18 cellular contexts compared by ENCODE assay signal in the genomic region with DNA sequence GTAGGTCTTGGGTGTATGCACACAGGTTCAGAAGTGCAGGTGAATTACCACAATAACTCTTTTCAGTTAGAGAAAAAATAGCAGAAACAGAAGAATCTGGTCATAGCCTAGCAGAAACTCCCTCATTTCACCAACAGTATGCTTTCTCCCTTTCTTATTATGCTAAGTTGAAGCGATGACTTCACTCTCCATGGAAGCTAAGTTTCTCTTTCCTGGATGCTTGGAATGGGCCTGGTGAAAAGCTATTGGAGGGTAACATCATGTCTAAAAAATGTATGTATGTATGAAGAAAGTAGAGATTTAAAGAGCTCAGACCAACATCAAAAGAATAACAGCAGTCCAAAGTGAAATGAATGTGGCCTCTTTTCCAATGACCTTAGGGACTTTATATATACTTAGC.
A peak's percentile ranks its signal among the peaks of the same experiment; 100 is the strongest.
DNase-seq lines count a peak whose midpoint lies in the region; TF ChIP-seq lines count a peak whose summit lies in the region.
"Had no signal": no experiment of that assay in that cellular context is flagged by ENCODE, and none has a peak within 500 bp of the region (broad histone marks: within the 10 kb centered on the region; RNA-seq: fewer than 3 reads in every experiment).

No MANE protein-coding gene starts in this region.

- H3K27ac ChIP-seq in brain microvascular endothelial cell (no peak overlapping the region), mesendoderm (ENCODE audit: low read depth, low read length) (no peak overlapping the region), trophoblast cell (ENCODE audit: low read depth, low read length) (no peak overlapping the region)
- H3K27ac ChIP-seq: BLaER1, HL-60, Peyer's patch had no signal

- H3K4me1 ChIP-seq in mesendoderm (ENCODE audit: control insufficient read depth, low read depth, low read length) (no peaks in the 10 kb centered on the region), trophoblast cell (ENCODE audit: control insufficient read depth in 1 of 2, insufficient read depth in 2 of 2, low read length in 2 of 2) (no peaks in the 10 kb centered on the region)
- H3K4me1 ChIP-seq: Peyer's patch had no signal

- no peak overlapping the region for H3K27ac Mint-ChIP-seq in activated T-helper 2 cell treated with anti-CD3 and anti-CD28 coated beads, Interferon-gamma antibody, Interleukin-2, Interleukin-4, amounts not matched to agents 10 μg/mL and 5 μg/mL and 100 μg/mL, durations not matched to agents 14 hours and 24 hours and 36 hours
- H3K27ac Mint-ChIP-seq: CD8-positive, alpha-beta T cell had no signal

- H3K18ac ChIP-seq in mesendoderm (ENCODE audit: low read length) (no peak overlapping the region), trophoblast cell (ENCODE audit: low read length) (no peak overlapping the region)

- no peaks in the 10 kb centered on the region for H3K27me3 ChIP-seq in brain microvascular endothelial cell (replicated peaks)
- H3K27me3 ChIP-seq in mesendoderm (ENCODE audit: insufficient read depth, low read length, poor library complexity) = no peaks in the 10 kb centered on the region
- no peaks in the 10 kb centered on the region for H3K27me3 ChIP-seq in trophoblast cell (ENCODE audit: insufficient read depth, low read length)
- H3K27me3 ChIP-seq: BLaER1, Peyer's patch had no signal

- H3K23ac ChIP-seq in mesendoderm (ENCODE audit: low read length) (no peak overlapping the region), trophoblast cell (ENCODE audit: low read length) (no peak overlapping the region)

- H3K4me3 ChIP-seq in brain microvascular endothelial cell (ENCODE audit: low read depth, low read length) = no peak overlapping the region
- H3K4me3 ChIP-seq in mesendoderm (ENCODE audit: low read length) = no peak overlapping the region
- H3K4me3 ChIP-seq in trophoblast cell (ENCODE audit: low read depth, low read length) = no peak overlapping the region
- H3K4me3 ChIP-seq: BLaER1, Peyer's patch had no signal

- no peaks in the 10 kb centered on the region for H3K9me3 Mint-ChIP-seq in activated T-helper 2 cell treated with anti-CD3 and anti-CD28 coated beads, Interferon-gamma antibody, Interleukin-2, Interleukin-4, amounts not matched to agents 10 μg/mL and 5 μg/mL and 100 μg/mL, durations not matched to agents 14 hours and 24 hours and 36 hours
- H3K9me3 Mint-ChIP-seq: CD8-positive, alpha-beta T cell had no signal

- no peak overlapping the region for H4K5ac ChIP-seq in mesendoderm (ENCODE audit: low read length)

- H3K4ac ChIP-seq in mesendoderm (ENCODE audit: low read depth, low read length) (no peak overlapping the region), trophoblast cell (ENCODE audit: low read depth, low read length) (no peak overlapping the region)

- H3K4me2 ChIP-seq in mesendoderm (ENCODE audit: low read length) (no peak overlapping the region), trophoblast cell (ENCODE audit: low read length) (no peak overlapping the region)
- H3K4me2 ChIP-seq: BLaER1 had no signal

- H3K36me3 Mint-ChIP-seq in activated T-helper 2 cell treated with anti-CD3 and anti-CD28 coated beads, Interferon-gamma antibody, Interleukin-2, Interleukin-4, amounts not matched to agents 10 μg/mL and 5 μg/mL and 100 μg/mL, durations not matched to agents 14 hours and 24 hours and 36 hours (ENCODE audit: low read depth) = no peaks in the 10 kb centered on the region
- H3K36me3 Mint-ChIP-seq: CD8-positive, alpha-beta T cell had no signal

- no peak overlapping the region for H3K4me3 Mint-ChIP-seq in activated T-helper 2 cell treated with anti-CD3 and anti-CD28 coated beads, Interferon-gamma antibody, Interleukin-2, Interleukin-4, amounts not matched to agents 10 μg/mL and 5 μg/mL and 100 μg/mL, durations not matched to agents 14 hours and 24 hours and 36 hours (ENCODE audit: low read depth)
- H3K4me3 Mint-ChIP-seq: CD8-positive, alpha-beta T cell had no signal

- no peaks in the 10 kb centered on the region for H3K27me3 Mint-ChIP-seq in activated T-helper 2 cell treated with anti-CD3 and anti-CD28 coated beads, Interferon-gamma antibody, Interleukin-2, Interleukin-4, amounts not matched to agents 10 μg/mL and 5 μg/mL and 100 μg/mL, durations not matched to agents 14 hours and 24 hours and 36 hours (ENCODE audit: low read depth)

- no CpG with 5 or more reads among the region's 1 CpG for WGBS in mesendoderm (ENCODE audit: extremely low coverage, insufficient coverage, low lambda C conversion rate)
- WGBS in trophoblast cell (ENCODE audit: extremely low coverage, insufficient coverage, insufficient read length) = no CpG with 5 or more reads among the region's 1 CpG

- H2BK12ac ChIP-seq in trophoblast cell (ENCODE audit: low read length) = no peak overlapping the region

- no peaks in the 10 kb centered on the region for H3K36me3 ChIP-seq in brain microvascular endothelial cell (replicated peaks)
- H3K36me3 ChIP-seq in mesendoderm (ENCODE audit: control insufficient read depth, insufficient read depth, low read length) = no peaks in the 10 kb centered on the region
- no peaks in the 10 kb centered on the region for H3K36me3 ChIP-seq in trophoblast cell (ENCODE audit: control insufficient read depth in 1 of 2, insufficient read depth in 2 of 2, low read length in 2 of 2)
- H3K36me3 ChIP-seq: BLaER1, Peyer's patch had no signal

- DNase-seq in EH (ENCODE audit: low read depth) (peak; percentile 68), M059J (ENCODE audit: low read depth) (peak; percentile 41), brain microvascular endothelial cell (peak; percentile 27), mesendoderm (peak; percentile 28), trophoblast cell (no peak), occipital lobe (lab: John Stamatoyannopoulos, UW) (no peak)
- DNase-seq in effector CD8-positive, alpha-beta T cell (lab: John Stamatoyannopoulos, UW) = no peak
- DNase-seq in activated T-helper 2 cell treated with anti-CD3 and anti-CD28 coated beads, Interferon-gamma antibody, Interleukin-2, Interleukin-4, amounts not matched to agents 10 μg/mL and 5 μg/mL and 100 μg/mL, durations not matched to agents 14 hours and 24 hours and 36 hours (ENCODE audit: low spot score) = no peak
- DNase-seq: CD8-positive, alpha-beta T cell; DMS53; NCI-H1105; NCI-H2081; NCI-H2171 treated with DMSO at 0.1 percent for 48 hours; NCI-H446 treated with DMSO at 0.1 percent for 48 hours; NK-92 treated with Interleukin-12 subunit alpha and Interleukin-12 subunit beta, amount 100 ng/mL, for 24 hours; Peyer's patch had no signal

- H3K9me3 ChIP-seq in trophoblast cell (ENCODE audit: insufficient read depth, low read depth, low read length) = no peaks in the 10 kb centered on the region
- H3K9me3 ChIP-seq: BLaER1, Peyer's patch had no signal

- H4K8ac ChIP-seq in mesendoderm (ENCODE audit: low read depth, low read length) = no peak overlapping the region
- no peak overlapping the region for H4K8ac ChIP-seq in trophoblast cell (ENCODE audit: low read depth, low read length)

- H2BK5ac ChIP-seq in mesendoderm (ENCODE audit: low read length) (no peak overlapping the region), trophoblast cell (ENCODE audit: low read depth, low read length, poor library complexity) (no peak overlapping the region)

- no peaks in the 10 kb centered on the region for H3K79me1 ChIP-seq in mesendoderm (ENCODE audit: low read length)
- no peaks in the 10 kb centered on the region for H3K79me1 ChIP-seq in trophoblast cell (ENCODE audit: low read length)

- intact Hi-C loops in activated T-helper 2 cell treated with anti-CD3 and anti-CD28 coated beads, Interferon-gamma antibody, Interleukin-2, Interleukin-4, amounts not matched to agents 10 μg/mL and 5 μg/mL and 100 μg/mL, durations not matched to agents 14 hours and 24 hours and 36 hours (cut with micrococcal nuclease) = no loop called here

- H3K14ac ChIP-seq in trophoblast cell (ENCODE audit: low read length) = no peak overlapping the region

- TF ChIP-seq CTCF in brain microvascular endothelial cell (IDR thresholded peaks at IDR 0.05; ENCODE audit: low read depth, low read length, missing control alignments) = no peak

- H3K9ac ChIP-seq in mesendoderm (ENCODE audit: low read length) = no peak overlapping the region
- no peak overlapping the region for H3K9ac ChIP-seq in trophoblast cell (ENCODE audit: low read length)
- H3K9ac ChIP-seq: BLaER1 had no signal

- peaks cover 1% of the 10 kb centered on the region for H3K4me1 Mint-ChIP-seq in activated T-helper 2 cell treated with anti-CD3 and anti-CD28 coated beads, Interferon-gamma antibody, Interleukin-2, Interleukin-4, amounts not matched to agents 10 μg/mL and 5 μg/mL and 100 μg/mL, durations not matched to agents 14 hours and 24 hours and 36 hours (ENCODE audit: low read depth)

- in situ Hi-C loops in brain microvascular endothelial cell (cut with HindIII; ENCODE audit: low pct_ligation_motif_present, low sequenced_read_pairs) = no loop called here

- H3K79me2 ChIP-seq in mesendoderm (ENCODE audit: control insufficient read depth, insufficient read depth, low read length) (no peaks in the 10 kb centered on the region), trophoblast cell (ENCODE audit: control insufficient read depth, insufficient read depth, low read length, poor library complexity) (no peaks in the 10 kb centered on the region)

- H2AFZ ChIP-seq in trophoblast cell (ENCODE audit: insufficient read depth, low read length, poor library complexity) = no peak overlapping the region

- H2AK5ac ChIP-seq in mesendoderm (ENCODE audit: low read length) (no peak overlapping the region), trophoblast cell (ENCODE audit: low read length) (no peak overlapping the region)

- H4K91ac ChIP-seq in trophoblast cell (ENCODE audit: low read depth, low read length) = no peak overlapping the region

- H2BK120ac ChIP-seq in mesendoderm (ENCODE audit: low read depth, low read length) (no peak overlapping the region), trophoblast cell (ENCODE audit: insufficient read depth, low read length, poor library complexity) (no peak overlapping the region)

- no peak overlapping the region for H3K56ac ChIP-seq in mesendoderm (ENCODE audit: low read length)

- H4K12ac ChIP-seq in trophoblast cell (ENCODE audit: low read depth, low read length) = no peak overlapping the region

- H2BK15ac ChIP-seq in mesendoderm (replicated peaks; ENCODE audit: low read depth) = no peak overlapping the region

Comparison
In these comparisons a context has a peak if more than half of its experiments do, and no peak if none do; other contexts are left out.
1. DNase-seq: peak in EH (single experiment), M059J (single experiment), brain microvascular endothelial cell (single experiment) and mesendoderm (single experiment); none in effector CD8-positive, alpha-beta T cell (single experiment), trophoblast cell (0 of 2), activated T-helper 2 cell treated with anti-CD3 and anti-CD28 coated beads, Interferon-gamma antibody, Interleukin-2, Interleukin-4, amounts not matched to agents 10 μg/mL and 5 μg/mL and 100 μg/mL, durations not matched to agents 14 hours and 24 hours and 36 hours (single experiment) and occipital lobe (single experiment).